26 cellular contexts compared by ENCODE assay signal in the genomic region with DNA sequence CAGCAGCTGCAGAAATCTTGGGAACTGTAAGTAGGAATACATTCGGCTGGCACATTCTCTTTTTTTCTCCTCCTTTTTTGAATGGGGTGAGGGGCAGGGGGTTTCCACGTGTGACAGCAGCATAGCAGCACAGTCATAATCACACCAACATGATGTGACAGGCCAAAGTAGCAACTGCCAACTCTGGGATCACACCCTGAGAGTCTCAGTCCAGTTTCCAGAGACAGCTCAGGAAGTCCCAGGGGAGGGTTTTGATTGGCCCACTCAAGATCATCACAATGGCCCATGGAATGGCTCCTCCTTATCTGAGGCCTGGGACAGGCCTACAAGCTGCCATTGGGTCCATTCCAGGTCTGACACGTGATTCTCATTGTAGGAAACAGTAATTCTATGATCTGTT.
"Had no signal": no experiment of that assay in that cellular context is flagged by ENCODE, and none has a peak within 500 bp of the region (broad histone marks: within the 10 kb centered on the region; RNA-seq: fewer than 3 reads in every experiment).

No MANE protein-coding gene starts in this region.

- H3K27me3 ChIP-seq: body of pancreas, gastrocnemius medialis, neural progenitor cell had no signal

- H3K27ac ChIP-seq: body of pancreas, dorsolateral prefrontal cortex, gastrocnemius medialis, neural progenitor cell, thoracic aorta had no signal

- FAIRE-seq: colon, endothelial cell of umbilical vein, islet of Langerhans had no signal

- ATAC-seq: body of pancreas; effector memory CD8-positive, alpha-beta T cell; esophagus mucosa; gastrocnemius medialis; left colon; naive thymus-derived CD8-positive, alpha-beta T cell; stimulated activated naive B cell treated with anti-CD40 and anti-IgM and Interleukin-4, amounts not matched to agents 10 μg/mL and 1 μg/mL and 100 μg/mL, for 72 hours; T-helper 17 cell had no signal

- H3K9ac ChIP-seq: neural progenitor cell had no signal

- DNase-seq: activated CD4-positive, alpha-beta T cell treated with anti-CD3 and anti-CD28 coated beads for 4 hours; activated CD4-positive, alpha-beta T cell treated with anti-CD3 and anti-CD28 coated beads, Interleukin-2, amount 50 U/mL, for 48 hours; activated CD4-positive, CD25-positive, alpha-beta regulatory T cell; activated naive CD4-positive, alpha-beta T cell treated with anti-CD3 and anti-CD28 coated beads, Interleukin-2, amount 10 ng/mL, durations not matched to agents 7 days and 5 days; activated T-cell treated with anti-CD3 and anti-CD28 coated beads, Interleukin-2, amount 50 U/mL, for 48 hours; anterior cingulate cortex; body of pancreas; caudate nucleus; dorsolateral prefrontal cortex; effector memory CD8-positive, alpha-beta T cell; gastrocnemius medialis; left colon; naive thymus-derived CD8-positive, alpha-beta T cell; sigmoid colon; stimulated activated CD4-positive, alpha-beta T cell treated with anti-CD3 and anti-CD28 coated beads, Interleukin-2, amount 100 ng/mL, for 48 hours; stimulated activated CD8-positive, alpha-beta memory T cell treated with anti-CD3 and anti-CD28 coated beads, Interleukin-4, amount 100 ng/mL, for 48 hours; stimulated activated naive B cell treated with anti-CD40 and anti-IgM and Interleukin-4, amounts not matched to agents 10 μg/mL and 1 μg/mL and 100 μg/mL, for 72 hours; SW 1271; T-helper 17 cell had no signal

- H3K36me3 ChIP-seq: gastrocnemius medialis, neural progenitor cell, sigmoid colon, thoracic aorta had no signal

- H3K9me3 ChIP-seq: body of pancreas, gastrocnemius medialis, sigmoid colon, thoracic aorta had no signal

- H3K4me2 ChIP-seq: neural progenitor cell had no signal

- H2AFZ ChIP-seq: neural progenitor cell had no signal

- H3K4me3 ChIP-seq: body of pancreas, dorsolateral prefrontal cortex, gastrocnemius medialis, lung, neural progenitor cell, sigmoid colon, thoracic aorta had no signal

- H3K4me1 ChIP-seq: body of pancreas, gastrocnemius medialis, neural progenitor cell, sigmoid colon had no signal
